ENCODE assay signal across 1 cellular context in the genomic region with DNA sequence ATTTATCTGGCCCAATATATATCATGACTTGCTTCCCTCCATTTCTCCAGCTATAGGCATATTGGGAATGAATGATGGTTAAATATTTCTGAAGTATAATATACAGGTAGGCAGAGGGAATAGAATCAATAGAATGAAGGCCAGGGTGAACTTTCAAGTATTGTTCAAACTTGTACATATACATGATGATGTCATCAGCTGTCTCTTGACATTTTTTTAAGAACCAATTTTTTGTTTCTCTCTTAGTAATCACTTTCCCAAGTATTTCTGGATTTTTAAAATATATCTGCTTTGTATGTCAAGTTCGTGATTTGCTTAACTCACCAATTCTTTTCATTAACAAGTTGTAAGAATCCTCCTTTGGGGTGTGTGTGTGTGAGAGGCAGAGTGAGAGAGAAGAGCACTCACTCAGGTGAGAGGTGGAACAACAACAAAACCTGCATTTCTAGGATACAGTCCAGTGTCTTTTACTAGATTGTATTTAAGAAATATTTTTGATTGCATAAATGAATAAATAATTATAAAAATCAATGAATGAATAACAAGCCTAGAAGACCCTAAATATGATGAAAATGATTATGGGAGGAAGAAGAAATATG.
TF ChIP-seq lines count a peak whose summit lies in the region.

No MANE protein-coding gene starts in this region.

TF ChIP-seq in GM12878, 131 proteins besides CTCF, POLR2A, EP300 and RAD21:
- TF ChIP-seq YBX1 (IDR thresholded peaks at IDR 0.05): no peak
- no peak for TF ChIP-seq POLR2AphosphoS2 (IDR thresholded peaks at IDR 0.05; ENCODE audit: low read depth, low read length)
- TF ChIP-seq STAT3 (IDR thresholded peaks at IDR 0.05; ENCODE audit: low read depth, low read length): no peak
- TF ChIP-seq ATF7 (IDR thresholded peaks at IDR 0.05; ENCODE audit: low read depth): peak; percentile 44
TF ChIP-seq in GM12878: peak in this region for 1.
